Comparison of ENCODE assay signal across 8 cellular contexts in the genomic region with DNA sequence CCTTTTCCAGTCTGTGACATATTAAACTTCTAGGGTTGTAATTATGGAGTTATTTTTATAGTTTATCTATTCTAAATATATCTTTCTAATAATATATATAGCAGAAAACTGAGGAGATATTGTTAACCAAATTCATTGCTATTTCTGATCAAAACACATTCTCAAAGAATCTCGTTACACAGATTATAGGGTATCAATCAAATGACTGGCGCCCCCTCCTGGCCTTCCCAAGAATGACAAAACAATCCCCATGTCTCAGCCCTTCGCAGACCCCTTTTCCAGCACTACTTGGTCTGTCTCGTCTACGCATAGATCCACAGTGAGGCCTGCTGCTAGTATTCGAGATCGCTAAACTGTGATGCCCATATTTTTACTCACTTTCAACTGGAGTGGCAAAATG.
DNase-seq lines count a peak whose midpoint lies in the region; ATAC-seq and TF ChIP-seq lines count a peak whose summit lies in the region.

No MANE protein-coding gene starts in this region.

- H3K36me3 ChIP-seq in breast epithelium (no peaks in the 10 kb centered on the region), esophagus muscularis mucosa (no peaks in the 10 kb centered on the region)

- TF ChIP-seq EP300 in esophagus muscularis mucosa (IDR thresholded peaks at IDR 0.05), result no peak

- H3K27ac Mint-ChIP-seq in MCF 10A (ENCODE audit: low read depth, unreplicated experiment), result no peak overlapping the region

- ATAC-seq in HG03460 (IDR thresholded peaks at IDR 0.05; ENCODE audit: unreplicated experiment), result no peak
- ATAC-seq in HG03139 (IDR thresholded peaks at IDR 0.05; ENCODE audit: unreplicated experiment), result no peak

- no peaks in the 10 kb centered on the region for H3K36me3 Mint-ChIP-seq in MCF 10A (ENCODE audit: insufficient read depth, unreplicated experiment)

- CTCF ChIA-PET in MCF 10A (lab: Yijun Ruan, JAX), result interaction anchor here (0.7 kb wide), 1 partner anchor 358 kb away, joined by 3 read pairs; no protein-coding TSS in a partner anchor

- no TSS peak for BruUV-seq in MCF 10A (replicated peaks; lab: Mats Ljungman, UMichigan)

- POLR2A ChIA-PET in MCF 10A (lab: Yijun Ruan, JAX), result no interaction called here

- H3K4me3 Mint-ChIP-seq in MCF 10A (ENCODE audit: unreplicated experiment), result no peak overlapping the region

- no peak overlapping the region for H3K4me3 ChIP-seq in breast epithelium
- H3K4me3 ChIP-seq in WI38 (ENCODE audit: low read depth, low read length), result no peak overlapping the region
- H3K4me3 ChIP-seq in esophagus muscularis mucosa, result no peak overlapping the region

- no peak for TF ChIP-seq POLR2A in breast epithelium (IDR thresholded peaks at IDR 0.05)
- TF ChIP-seq POLR2A in esophagus muscularis mucosa (IDR thresholded peaks at IDR 0.05; ENCODE audit: low read depth), result no peak

- no peak overlapping the region for H3K27ac ChIP-seq in breast epithelium
- no peak overlapping the region for H3K27ac ChIP-seq in esophagus muscularis mucosa (replicated peaks in 1 of 4)

- H3K4me1 ChIP-seq in breast epithelium (no peaks in the 10 kb centered on the region), esophagus muscularis mucosa (no peaks in the 10 kb centered on the region)

- TF ChIP-seq CTCF in MCF 10A (IDR thresholded peaks at IDR 0.05; ENCODE audit: unreplicated experiment) (peak; percentile 57), breast epithelium (IDR thresholded peaks at IDR 0.05) (no peak), WI38 (IDR thresholded peaks at IDR 0.05; ENCODE audit: low read depth, low read length) (peak; percentile 53), esophagus muscularis mucosa (IDR thresholded peaks at IDR 0.05) (peak; percentile 18 to 33 (median 23))

- 60% methylated on average over 7 of the region's 7 CpGs for WGBS in esophagus muscularis mucosa

- DNase-seq in MCF 10A (ENCODE audit: unreplicated experiment) (peak; percentile 34), breast epithelium (ENCODE audit: low spot score in 2 of 2) (no peak), esophagus muscularis mucosa (ENCODE audit: extremely low spot score) (no peak), SHP77 (lab: John Stamatoyannopoulos, UW) (no peak)
- peak; percentile 30 for DNase-seq in stimulated activated CD4-positive, alpha-beta T cell treated with anti-CD3 and anti-CD28 coated beads, Interleukin-4, amount 100 ng/mL, for 1 hour

- intact Hi-C loops in MCF 10A (cut with micrococcal nuclease) (loop anchor here (1.0 kb wide), 1 partner anchor 441 kb away; no protein-coding TSS in a partner anchor), breast epithelium (cut with DNase I; ENCODE audit: low total_unique reads) (no loop called here), esophagus muscularis mucosa (cut with DNase I) (no loop called here)

- peaks cover 73% of the 10 kb centered on the region for H3K27me3 Mint-ChIP-seq in MCF 10A (ENCODE audit: insufficient read depth, unreplicated experiment)

- H3K9me3 Mint-ChIP-seq in MCF 10A (ENCODE audit: unreplicated experiment), result no peaks in the 10 kb centered on the region

- H3K9me3 ChIP-seq in breast epithelium, result no peaks in the 10 kb centered on the region
- H3K9me3 ChIP-seq in esophagus muscularis mucosa, result no peaks in the 10 kb centered on the region

- H3K27me3 ChIP-seq in breast epithelium, result peaks cover 0 to 52% of the 10 kb centered on the region in 2 donors
- H3K27me3 ChIP-seq in esophagus muscularis mucosa, result no peaks in the 10 kb centered on the region

- no peaks in the 10 kb centered on the region for H3K4me1 Mint-ChIP-seq in MCF 10A (ENCODE audit: insufficient read depth, unreplicated experiment)

Comparison
In these comparisons a context has a peak if more than half of its experiments do, and no peak if none do; other contexts are left out.
1. DNase-seq: peak in MCF 10A (single experiment) and stimulated activated CD4-positive, alpha-beta T cell treated with anti-CD3 and anti-CD28 coated beads, Interleukin-4, amount 100 ng/mL, for 1 hour (single experiment); none in breast epithelium (0 of 2), esophagus muscularis mucosa (single experiment) and SHP77 (0 of 2).
2. CTCF ChIP-seq: peak in MCF 10A (single experiment), WI38 (single experiment) and esophagus muscularis mucosa (3 of 3); none in breast epithelium (0 of 3).